In the genomic region with DNA sequence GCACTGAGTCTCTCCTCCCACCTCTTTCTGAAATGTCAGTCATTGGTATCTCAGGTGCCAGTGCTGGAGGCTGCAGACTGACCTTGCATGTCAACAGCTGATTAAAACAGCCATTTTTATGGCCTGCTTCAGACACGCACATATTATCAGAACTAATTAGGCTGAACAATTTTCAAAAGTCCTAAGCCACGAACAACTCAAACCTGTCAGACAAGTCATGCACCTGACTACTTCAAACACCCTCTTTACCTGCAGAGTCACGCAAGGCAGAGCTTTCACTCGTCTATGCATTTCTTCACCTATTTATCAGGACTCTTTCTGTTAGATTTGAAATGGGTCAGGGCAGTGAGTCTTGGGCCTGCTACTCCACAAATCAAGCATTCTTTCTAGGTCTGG, we compare ENCODE assay signal across 11 cellular contexts. TPM values are rescaled to one million over a fixed set of nuclear protein-coding genes. Genes with fewer than 3 reads are reported as not detected.
DNase-seq lines count a peak whose midpoint lies in the region; ATAC-seq and TF ChIP-seq lines count a peak whose summit lies in the region.
"Had no signal": no experiment of that assay in that cellular context is flagged by ENCODE, and none has a peak within 500 bp of the region (broad histone marks: within the 10 kb centered on the region; RNA-seq: fewer than 3 reads in every experiment).

No MANE protein-coding gene starts in this region.

- ATAC-seq in HG03025 (IDR thresholded peaks at IDR 0.05; ENCODE audit: low FRiP score, unreplicated experiment) = no peak

- H3K9me3 ChIP-seq in testis = no peaks in the 10 kb centered on the region

- peak overlapping the region in 1 of 2 donors; percentile 36 for H3K27ac ChIP-seq in testis

- 64 to 71% methylated on average over 4 of the region's 4 CpGs for WGBS in testis, 2 donors

- no peaks in the 10 kb centered on the region for H3K36me3 ChIP-seq in testis (ENCODE audit: low read depth, missing control alignments)

- TF ChIP-seq CTCF in chondrocyte (IDR thresholded peaks at IDR 0.05) = no peak
- TF ChIP-seq CTCF in osteocyte (IDR thresholded peaks at IDR 0.05) = no peak
- no peak for TF ChIP-seq CTCF in testis (IDR thresholded peaks at IDR 0.05)

- no peaks in the 10 kb centered on the region for H3K27me3 ChIP-seq in testis

- H3K4me3 ChIP-seq in testis = no peak overlapping the region

- intact Hi-C loops in testis (cut with DNase I; ENCODE audit: low total_unique reads) = no loop called here

- DNase-seq in DMS53 treated with DMSO at 0.1 percent for 48 hours (lab: John Stamatoyannopoulos, UW; ENCODE audit: unreplicated experiment) (peak; percentile 92), NCI-H2029 (lab: John Stamatoyannopoulos, UW) (peak; percentile 25), chondrocyte (ENCODE audit: low spot score) (no peak), osteocyte (ENCODE audit: extremely low spot score, unreplicated experiment) (no peak), NCI-H82 (lab: John Stamatoyannopoulos, UW) (no peak), testis (no peak), germinal center (ENCODE audit: low spot score) (no peak)
- DNase-seq: activated effector memory CD4-positive, alpha-beta T cell treated with anti-CD3 and anti-CD28 coated beads, Interleukin-2, amount 50 U/mL, for 16 hours; NCI-H446 treated with DMSO at 0.1 percent for 48 hours; retina had no signal

- peaks cover 55% of the 10 kb centered on the region for H3K4me1 Mint-ChIP-seq in chondrocyte (ENCODE audit: low read depth)
- peaks cover 12% of the 10 kb centered on the region for H3K4me1 Mint-ChIP-seq in osteocyte (ENCODE audit: unreplicated experiment)

- H3K4me3 Mint-ChIP-seq in chondrocyte (ENCODE audit: unreplicated experiment) = no peak overlapping the region
- H3K4me3 Mint-ChIP-seq in osteocyte (ENCODE audit: unreplicated experiment) = no peak overlapping the region

- H3K27me3 Mint-ChIP-seq in chondrocyte (ENCODE audit: low read depth) (no peaks in the 10 kb centered on the region), osteocyte (ENCODE audit: unreplicated experiment) (no peaks in the 10 kb centered on the region)

- TF ChIP-seq POLR2A in testis (IDR thresholded peaks at IDR 0.05) = no peak

- H3K9me3 Mint-ChIP-seq in chondrocyte (ENCODE audit: low read depth) = no peaks in the 10 kb centered on the region
- H3K9me3 Mint-ChIP-seq in osteocyte (ENCODE audit: unreplicated experiment) = no peaks in the 10 kb centered on the region

- peaks cover 8% of the 10 kb centered on the region for H3K36me3 Mint-ChIP-seq in chondrocyte (ENCODE audit: low read depth)
- peaks cover 14% of the 10 kb centered on the region for H3K36me3 Mint-ChIP-seq in osteocyte (ENCODE audit: unreplicated experiment)

- peaks cover 6% of the 10 kb centered on the region for H3K4me1 ChIP-seq in testis

- H3K27ac Mint-ChIP-seq in chondrocyte (ENCODE audit: unreplicated experiment) (peak overlapping the region; percentile 77), osteocyte (ENCODE audit: unreplicated experiment) (peak overlapping the region; percentile 49)

RNA-seq across cellular contexts. Expression of gene CLK3, which starts 26.7 kb away (rescaled TPM):
- 43.0 to 48.6 TPM (median 44.5 TPM) in 3 replicates for total RNA-seq in chondrocyte
- 51.3 and 53.2 TPM in 2 replicates for total RNA-seq in osteocyte
- 100 to 1,000 TPM; 162 to 197 TPM for total RNA-seq in testis
- polyA plus RNA-seq in testis (ENCODE audit: insufficient read depth, low read depth, low replicate concordance) = 137 TPM

RNA-seq across cellular contexts. Expression of gene EDC3, which starts 53.5 kb away (rescaled TPM):
- 32.8 to 46.0 TPM (median 41.0 TPM) in 3 replicates for total RNA-seq in chondrocyte
- total RNA-seq in osteocyte = 42.9 and 54.2 TPM in 2 replicates
- total RNA-seq in testis = 10 to 100 TPM; 53.8 to 56.5 TPM
- polyA plus RNA-seq in testis (ENCODE audit: insufficient read depth, low read depth, low replicate concordance) = 96.0 TPM

Comparison
In these comparisons a context has a peak if more than half of its experiments do, and no peak if none do; other contexts are left out.
1. DNase-seq: peak in DMS53 treated with DMSO at 0.1 percent for 48 hours (single experiment) and NCI-H2029 (single experiment); none in chondrocyte (single experiment), osteocyte (single experiment), NCI-H82 (single experiment), testis (single experiment) and germinal center (single experiment).